ENCODE assay signal across 9 cellular contexts in genomic region chr5:177310332-177310731, GRCh38. TPM values are rescaled to one million over a fixed set of nuclear protein-coding genes. Genes with fewer than 3 reads are reported as not detected.
DNase-seq lines count a peak whose midpoint lies in the region; ATAC-seq and TF ChIP-seq lines count a peak whose summit lies in the region.
"Had no signal": no experiment of that assay in that cellular context is flagged by ENCODE, and none has a peak within 500 bp of the region (broad histone marks: within the 10 kb centered on the region; RNA-seq: fewer than 3 reads in every experiment).

No MANE protein-coding gene starts in this region.

- peak overlapping the region; percentile 88 for H3K4me3 Mint-ChIP-seq in glutamatergic neuron (ENCODE audit: unreplicated experiment)
- peak overlapping the region in 1 of 2 donors; percentile 91 for H3K4me3 Mint-ChIP-seq in stimulated activated naive B cell treated with anti-CD40 and anti-IgM and Interleukin-4, amounts not matched to agents 10 μg/mL and 1 μg/mL and 100 μg/mL, for 72 hours

- peaks cover 8% of the 10 kb centered on the region for H3K27me3 Mint-ChIP-seq in glutamatergic neuron (ENCODE audit: unreplicated experiment)
- H3K27me3 Mint-ChIP-seq in stimulated activated naive B cell treated with anti-CD40 and anti-IgM and Interleukin-4, amounts not matched to agents 10 μg/mL and 1 μg/mL and 100 μg/mL, for 72 hours: peaks cover 0 to 4% of the 10 kb centered on the region in 2 donors

- H3K27me3 ChIP-seq in RWPE2 (ENCODE audit: insufficient read depth, poor library complexity, severe bottlenecking) (no peaks in the 10 kb centered on the region), sigmoid colon (no peaks in the 10 kb centered on the region)
- H3K27me3 ChIP-seq: breast epithelium had no signal

- TF ChIP-seq CTCF in RWPE2 (IDR thresholded peaks at IDR 0.05; ENCODE audit: poor library complexity, severe bottlenecking): no peak
- TF ChIP-seq CTCF in glutamatergic neuron (IDR thresholded peaks at IDR 0.05; ENCODE audit: partially characterized antibody, unreplicated experiment): no peak
- no peak for TF ChIP-seq CTCF in sigmoid colon (IDR thresholded peaks at IDR 0.05)

- peak overlapping the region; percentile 59 for H3K27ac ChIP-seq in RWPE2 (ENCODE audit: poor library complexity, severe bottlenecking)
- no peak overlapping the region for H3K27ac ChIP-seq in sigmoid colon
- H3K27ac ChIP-seq: breast epithelium had no signal

- DNase-seq in activated effector memory CD4-positive, alpha-beta T cell treated with anti-CD3 and anti-CD28 coated beads, Interleukin-2, amount 50 U/mL, for 16 hours: peak; percentile 61
- no peak for DNase-seq in activated effector memory CD4-positive, alpha-beta T cell treated with Interleukin-2 at 50 U/mL for 16 hours
- DNase-seq in RWPE2 (ENCODE audit: low spot score) (no peak), glutamatergic neuron (no peak), activated gamma-delta T cell treated with Interleukin-2 at 50 U/mL for 16 hours (no peak), NCI-H510A treated with DMSO at 0.1 percent for 48 hours (lab: John Stamatoyannopoulos, UW) (no peak), sigmoid colon (no peak)
- no peak for DNase-seq in stimulated activated naive B cell treated with anti-CD40 and anti-IgM and Interleukin-4, amounts not matched to agents 10 μg/mL and 1 μg/mL and 100 μg/mL, for 72 hours

- peaks cover 9% of the 10 kb centered on the region for H3K4me1 Mint-ChIP-seq in glutamatergic neuron (ENCODE audit: low read depth, unreplicated experiment)
- H3K4me1 Mint-ChIP-seq in stimulated activated naive B cell treated with anti-CD40 and anti-IgM and Interleukin-4, amounts not matched to agents 10 μg/mL and 1 μg/mL and 100 μg/mL, for 72 hours: peaks cover 33 to 54% of the 10 kb centered on the region in 2 donors

- WGBS in sigmoid colon, 2 donors: 91 to 93% methylated on average over 13 of the region's 13 CpGs

- ATAC-seq in RWPE2 (ENCODE audit: low read depth): no peak
- no peak for ATAC-seq in stimulated activated naive B cell treated with anti-CD40 and anti-IgM and Interleukin-4, amounts not matched to agents 10 μg/mL and 1 μg/mL and 100 μg/mL, for 72 hours (replicated peaks)

- H3K4me1 ChIP-seq in RWPE2 (ENCODE audit: insufficient read depth, poor library complexity, severe bottlenecking) (no peaks in the 10 kb centered on the region), sigmoid colon (peaks cover 0 to 38% (median 26%) of the 10 kb centered on the region in 4 donors)

- peaks cover 5% of the 10 kb centered on the region for H3K9me3 Mint-ChIP-seq in glutamatergic neuron (ENCODE audit: unreplicated experiment)
- H3K9me3 Mint-ChIP-seq in stimulated activated naive B cell treated with anti-CD40 and anti-IgM and Interleukin-4, amounts not matched to agents 10 μg/mL and 1 μg/mL and 100 μg/mL, for 72 hours: no peaks in the 10 kb centered on the region

- H3K36me3 ChIP-seq in RWPE2 (ENCODE audit: low read depth) (peaks cover 36% of the 10 kb centered on the region), sigmoid colon (peaks cover 0 to 23% (median 14%) of the 10 kb centered on the region in 4 donors)
- H3K36me3 ChIP-seq: breast epithelium had no signal

- H3K4me3 ChIP-seq in RWPE2 (ENCODE audit: severe bottlenecking): peak overlapping the region; percentile 50
- no peak overlapping the region for H3K4me3 ChIP-seq in sigmoid colon

- no peaks in the 10 kb centered on the region for H3K9me3 ChIP-seq in RWPE2 (ENCODE audit: severe bottlenecking)
- H3K9me3 ChIP-seq in sigmoid colon: no peaks in the 10 kb centered on the region
- H3K9me3 ChIP-seq: breast epithelium had no signal

- intact Hi-C loops in sigmoid colon (cut with DNase I): loop anchor here (5.0 to 10.0 kb wide), 3 partner anchors 57 to 204 kb away; partner anchors contain the start of gene DDX41

- no peak overlapping the region for H3K27ac Mint-ChIP-seq in glutamatergic neuron (ENCODE audit: unreplicated experiment)
- peak overlapping the region; percentile 72 for H3K27ac Mint-ChIP-seq in stimulated activated naive B cell treated with anti-CD40 and anti-IgM and Interleukin-4, amounts not matched to agents 10 μg/mL and 1 μg/mL and 100 μg/mL, for 72 hours

- no peak for TF ChIP-seq POLR2A in sigmoid colon (IDR thresholded peaks at IDR 0.05)

- no peak for TF ChIP-seq EP300 in sigmoid colon (IDR thresholded peaks at IDR 0.05)

- H3K36me3 Mint-ChIP-seq in glutamatergic neuron (ENCODE audit: unreplicated experiment): no peaks in the 10 kb centered on the region
- peaks cover 11 to 25% of the 10 kb centered on the region in 2 donors for H3K36me3 Mint-ChIP-seq in stimulated activated naive B cell treated with anti-CD40 and anti-IgM and Interleukin-4, amounts not matched to agents 10 μg/mL and 1 μg/mL and 100 μg/mL, for 72 hours

RNA-seq across cellular contexts. Expression of gene MXD3, which starts 1.4 kb away (rescaled TPM):
- total RNA-seq in glutamatergic neuron (ENCODE audit: unreplicated experiment): 17.3 TPM
- total RNA-seq in sigmoid colon: 10 to 100 TPM in 2 of 4 donors, 1 to 10 TPM in 2; 7.2 to 23.8 (median 12.9) TPM
- 10 to 100 TPM in 1 of 3 donors, 1 to 10 TPM in 2; 2.1 to 20.7 (median 5.4) TPM for polyA plus RNA-seq in sigmoid colon

RNA-seq across cellular contexts. Expression of gene PRELID1, which starts 6.7 kb away (rescaled TPM):
- total RNA-seq in glutamatergic neuron (ENCODE audit: unreplicated experiment): 88.2 TPM
- total RNA-seq in sigmoid colon: 10 to 100 TPM; 59.3 to 64.9 (median 62.4) TPM
- polyA plus RNA-seq in sigmoid colon: 100 to 1,000 TPM; 231 to 330 (median 257) TPM

RNA-seq across cellular contexts. Expression of gene RAB24, which starts 6.8 kb away (rescaled TPM):
- total RNA-seq in glutamatergic neuron (ENCODE audit: unreplicated experiment) (13.5 TPM), sigmoid colon (10 to 100 TPM; 22.3 to 33.6 (median 29.4) TPM)
- polyA plus RNA-seq in sigmoid colon: 10 to 100 TPM; 35.4 to 64.6 (median 50.4) TPM

RNA-seq across cellular contexts. Expression of gene LMAN2, which starts 41.1 kb away (rescaled TPM):
- 75.6 TPM for total RNA-seq in glutamatergic neuron (ENCODE audit: unreplicated experiment)
- 100 to 1,000 TPM in 2 of 4 donors, 10 to 100 TPM in 2; 87.5 to 169 (median 98.2) TPM for total RNA-seq in sigmoid colon
- 100 to 1,000 TPM in 2 of 3 donors, 10 to 100 TPM in 1; 62.5 to 244 (median 115) TPM for polyA plus RNA-seq in sigmoid colon

RNA-seq across cellular contexts. Expression of gene RGS14, which starts 47.4 kb away (rescaled TPM):
- total RNA-seq in glutamatergic neuron (ENCODE audit: unreplicated experiment) (15.9 TPM), sigmoid colon (10 to 100 TPM in 3 of 4 donors, 1 to 10 TPM in 1; 9.6 to 26.6 (median 16.7) TPM)
- polyA plus RNA-seq in sigmoid colon: 10 to 100 TPM; 12.7 to 21.0 (median 16.2) TPM
